ENCODE assay signal across 14 cellular contexts in the genomic region with DNA sequence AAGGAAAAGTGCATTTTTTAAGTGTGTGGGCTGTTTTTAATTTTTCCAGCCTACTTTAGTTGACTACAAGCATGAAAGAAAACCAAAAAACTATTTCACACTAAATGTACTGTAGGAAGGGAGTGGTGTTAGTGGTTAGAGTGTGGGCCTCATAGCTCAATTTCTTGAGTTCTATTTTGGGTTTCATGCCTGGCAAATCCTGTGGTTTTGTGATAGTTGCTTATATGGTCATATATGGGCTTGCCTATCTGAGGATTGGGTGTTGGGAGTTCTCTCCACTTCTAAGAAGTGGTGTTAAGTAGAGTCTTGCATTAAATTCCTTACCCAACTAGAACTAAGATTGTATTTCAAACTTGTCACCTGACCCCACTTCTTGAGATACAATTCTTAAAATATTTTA. TPM values are rescaled to one million over a fixed set of nuclear protein-coding genes. Genes with fewer than 3 reads are reported as not detected.
"Had no signal": no experiment of that assay in that cellular context is flagged by ENCODE, and none has a peak within 500 bp of the region (broad histone marks: within the 10 kb centered on the region; RNA-seq: fewer than 3 reads in every experiment).

No MANE protein-coding gene starts in this region.

- H3K36me3 ChIP-seq: right lobe of liver, WERI-Rb-1 had no signal

- H3K9me3 ChIP-seq: right lobe of liver had no signal

- H3K27ac ChIP-seq: coronary artery, hepatocyte, right lobe of liver, WERI-Rb-1 had no signal

- H3K79me2 ChIP-seq: hepatocyte had no signal

- H2AFZ ChIP-seq: hepatocyte had no signal

- FAIRE-seq: endothelial cell of umbilical vein had no signal

- ATAC-seq: activated CD4-positive, alpha-beta T cell treated with anti-CD3 and anti-CD28 coated beads for 36 hours; naive thymus-derived CD4-positive, alpha-beta T cell; right lobe of liver had no signal

- H3K4me1 ChIP-seq: right lobe of liver had no signal

- DNase-seq: activated CD4-positive, alpha-beta memory T cell treated with anti-CD3 and anti-CD28 coated beads, Interleukin-2, amount 10 ng/mL, durations not matched to agents 7 days and 5 days; activated CD4-positive, alpha-beta T cell treated with anti-CD3 and anti-CD28 coated beads for 36 hours; effector CD4-positive, alpha-beta T cell; midbrain; naive thymus-derived CD4-positive, alpha-beta T cell; right lobe of liver; stimulated activated CD4-positive, alpha-beta T cell treated with anti-CD3 and anti-CD28 coated beads, Interleukin-2, amount 100 ng/mL, for 24 hours; stimulated activated naive CD4-positive, alpha-beta T cell treated with Interleukin-2 at 50 U/mL for 16 hours; T-helper 9 cell; trophoblast cell; WERI-Rb-1 had no signal

- H3K4me2 ChIP-seq: hepatocyte had no signal

- H3K4me3 ChIP-seq: coronary artery, hepatocyte, right lobe of liver had no signal

- H3K27me3 ChIP-seq: hepatocyte, right lobe of liver had no signal

RNA-seq across cellular contexts. Expression of gene COL11A1, which starts 37.8 kb away (rescaled TPM):
- total RNA-seq: activated CD4-positive, alpha-beta memory T cell treated with anti-CD3 and anti-CD28 coated beads, Interleukin-2, amount 10 ng/mL, durations not matched to agents 7 days and 5 days; activated CD4-positive, alpha-beta T cell treated with anti-CD3 and anti-CD28 coated beads for 36 hours; endothelial cell of umbilical vein; naive thymus-derived CD4-positive, alpha-beta T cell had no signal
- polyA plus RNA-seq: endothelial cell of umbilical vein; naive thymus-derived CD4-positive, alpha-beta T cell had no signal
